29 cellular contexts compared by ENCODE assay signal in the genomic region with DNA sequence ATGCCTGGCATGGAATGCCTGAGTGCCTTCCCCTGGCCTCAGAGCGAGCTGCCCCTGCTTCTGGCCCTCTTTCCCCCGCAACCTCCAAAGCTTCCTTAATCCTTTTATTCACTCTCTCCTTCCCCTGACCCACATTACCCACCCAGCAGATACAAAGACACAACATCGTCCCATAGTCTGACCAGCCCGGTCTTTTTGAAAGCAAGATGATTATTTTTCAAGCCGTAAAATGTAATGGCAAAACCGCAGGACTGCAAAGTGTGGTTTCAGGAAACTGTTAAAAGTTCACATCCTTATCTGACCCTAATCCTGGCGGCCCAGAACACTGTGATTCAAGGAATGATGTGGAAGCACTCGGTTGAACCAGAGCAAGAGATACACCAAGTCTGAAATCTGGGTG.
DNase-seq lines count a peak whose midpoint lies in the region; ATAC-seq and TF ChIP-seq lines count a peak whose summit lies in the region.
"Had no signal": no experiment of that assay in that cellular context is flagged by ENCODE, and none has a peak within 500 bp of the region (broad histone marks: within the 10 kb centered on the region; RNA-seq: fewer than 3 reads in every experiment).

No MANE protein-coding gene starts in this region.

- H3K9me1 ChIP-seq in IMR-90 (ENCODE audit: insufficient read depth, low read length), result no peaks in the 10 kb centered on the region

- no peak for TF ChIP-seq RAD21 in IMR-90 (IDR thresholded peaks at IDR 0.05; ENCODE audit: low read length)

- H3K4me3 ChIP-seq in IMR-90 (ENCODE audit: insufficient read depth, low read depth, low read length) (no peak overlapping the region), mesenchymal stem cell (ENCODE audit: insufficient read depth in 1 of 2, low read depth in 1 of 2, low read length in 2 of 2) (no peak overlapping the region)
- H3K4me3 ChIP-seq: K562, thyroid gland had no signal

- H2BK20ac ChIP-seq in IMR-90 (ENCODE audit: low read depth, low read length), result no peak overlapping the region

- no peak overlapping the region for H3K23ac ChIP-seq in IMR-90 (ENCODE audit: low read depth, low read length)
- no peak overlapping the region for H3K23ac ChIP-seq in mesenchymal stem cell (ENCODE audit: low read length in 2 of 2)

- H2BK15ac ChIP-seq in IMR-90 (ENCODE audit: low read depth, low read length) (no peak overlapping the region), mesenchymal stem cell (ENCODE audit: low read depth, poor library complexity, severe bottlenecking) (no peak overlapping the region)

- no peak for TF ChIP-seq CTCF in IMR-90 (conservative IDR thresholded peaks at IDR 0.05; ENCODE audit: low read depth, low read length)

- H3K56ac ChIP-seq in IMR-90 (ENCODE audit: extremely low read depth, insufficient read depth, low read length), result no peak overlapping the region

- no peak overlapping the region for H4K8ac ChIP-seq in IMR-90 (ENCODE audit: low read depth in 2 of 2, low read length in 2 of 2)
- H4K8ac ChIP-seq in mesenchymal stem cell (ENCODE audit: low read length), result no peak overlapping the region

- H3K79me1 ChIP-seq in IMR-90 (ENCODE audit: low read depth in 1 of 2, low read length in 2 of 2), result no peaks in the 10 kb centered on the region
- H3K79me1 ChIP-seq in mesenchymal stem cell (replicated peaks; ENCODE audit: low read length, poor library complexity, severe bottlenecking), result no peaks in the 10 kb centered on the region

- H2BK5ac ChIP-seq in IMR-90 (ENCODE audit: low read depth, low read length, poor library complexity, severe bottlenecking) (no peak overlapping the region), mesenchymal stem cell (ENCODE audit: low read depth, low read length, poor library complexity, severe bottlenecking) (no peak overlapping the region)

- no peaks in the 10 kb centered on the region for H3K36me3 ChIP-seq in IMR-90 (ENCODE audit: control insufficient read depth, insufficient read depth, low read length)
- no peaks in the 10 kb centered on the region for H3K36me3 ChIP-seq in mesenchymal stem cell (ENCODE audit: control insufficient read depth in 1 of 2, insufficient read depth in 2 of 2, low read depth in 1 of 2, low read length in 2 of 2)
- H3K36me3 ChIP-seq: thyroid gland had no signal

- H4K20me1 ChIP-seq in IMR-90 (ENCODE audit: insufficient read depth, low read length), result no peaks in the 10 kb centered on the region

- H3K4me3 Mint-ChIP-seq in activated CD4-positive, alpha-beta T cell treated with anti-CD3 and anti-CD28 coated beads for 36 hours, result no peak overlapping the region
- H3K4me3 Mint-ChIP-seq: activated CD4-positive, alpha-beta memory T cell treated with anti-CD3 and anti-CD28 coated beads for 36 hours; activated naive CD8-positive, alpha-beta T cell treated with anti-CD3 and anti-CD28 coated beads, Interleukin-2, amount 50 U/mL, for 24 hours; B cell; immature natural killer cell; stimulated activated naive CD8-positive, alpha-beta T cell treated with anti-CD3 and anti-CD28 coated beads, Interleukin-15, Interleukin-2, amounts not matched to agents 100 ng/mL and 50 ng/mL, for 24 hours had no signal

- DNase-seq in A172 (ENCODE audit: low spot score) (peak; percentile 41), IMR-90 (peak; percentile 23), astrocyte of the hippocampus (ENCODE audit: low read depth, low spot score) (peak; percentile 50), mesenchymal stem cell (peak; percentile 58), COLO829 (ENCODE audit: low spot score) (no peak), posterior cingulate gyrus (no peak)
- no peak for DNase-seq in activated CD4-positive, alpha-beta T cell treated with anti-CD3 and anti-CD28 coated beads for 36 hours
- DNase-seq: activated CD4-positive, alpha-beta memory T cell treated with anti-CD3 and anti-CD28 coated beads for 36 hours; activated CD4-positive, CD25-positive, alpha-beta regulatory T cell; activated gamma-delta T cell; activated naive CD8-positive, alpha-beta T cell treated with anti-CD3 and anti-CD28 coated beads, Interleukin-2, amount 50 U/mL, for 24 hours; activated T-cell treated with anti-CD3 and anti-CD28 coated beads for 4 hours; cortex of kidney; glutamatergic neuron; immature natural killer cell; left ventricle myocardium superior; MM.1S; NCI-H1436; NCI-H2171; NCI-H524 treated with DMSO at 0.1 percent for 48 hours; stimulated activated CD4-positive, alpha-beta T cell treated with anti-CD3 and anti-CD28 coated beads, Interleukin-12 subunit alpha, Interleukin-12 subunit beta, amount 100 ng/mL, for 4 hours; stimulated activated CD4-positive, alpha-beta T cell treated with anti-CD3 and anti-CD28 coated beads, Interleukin-4, amount 100 ng/mL, for 4 hours; thyroid gland had no signal

- H3K14ac ChIP-seq in IMR-90 (replicated peaks; ENCODE audit: low read depth, low read length) (0 out of 2 replicates have a peak overlapping the region, but pooled peaks have one; percentile 3), mesenchymal stem cell (ENCODE audit: low read length in 2 of 2) (no peak overlapping the region)

- peaks cover 4% of the 10 kb centered on the region for H3K9me3 Mint-ChIP-seq in activated CD4-positive, alpha-beta T cell treated with anti-CD3 and anti-CD28 coated beads for 36 hours (ENCODE audit: low read depth)
- H3K9me3 Mint-ChIP-seq: activated CD4-positive, alpha-beta memory T cell treated with anti-CD3 and anti-CD28 coated beads for 36 hours had no signal

- no peak overlapping the region for H3K18ac ChIP-seq in IMR-90 (ENCODE audit: low read depth, low read length)
- H3K18ac ChIP-seq in mesenchymal stem cell (ENCODE audit: low read depth in 1 of 2, low read length in 2 of 2), result no peak overlapping the region

- H3K27ac ChIP-seq in IMR-90 (ENCODE audit: insufficient read depth, low read length) (no peak overlapping the region), mesenchymal stem cell (ENCODE audit: low read length, poor library complexity, severe bottlenecking) (no peak overlapping the region)
- H3K27ac ChIP-seq: 22Rv1, RWPE1, thyroid gland had no signal

- no peak overlapping the region for H2AK9ac ChIP-seq in IMR-90 (replicated peaks; ENCODE audit: low read depth, low read length, poor library complexity)

- CTCF ChIA-PET in IMR-90 (lab: Yijun Ruan, JAX), result interaction anchor here (0.6 kb wide), 1 partner anchor 296 kb away, joined by 4 read pairs; no protein-coding TSS in a partner anchor
- CTCF ChIA-PET in activated CD4-positive, alpha-beta T cell treated with anti-CD3 and anti-CD28 coated beads for 36 hours (lab: Charles Lee), result interaction anchor here (0.7 kb wide), 1 partner anchor 8 kb away, joined by 3 read pairs; no protein-coding TSS in a partner anchor

- ATAC-seq in IMR-90 (ENCODE audit: low read depth) (peak; percentile 44), HG02973 (IDR thresholded peaks at IDR 0.05; ENCODE audit: unreplicated experiment) (no peak)
- ATAC-seq in activated CD4-positive, alpha-beta T cell treated with anti-CD3 and anti-CD28 coated beads for 36 hours, result no peak
- ATAC-seq: activated naive CD8-positive, alpha-beta T cell treated with anti-CD3 and anti-CD28 coated beads, Interleukin-2, amount 50 U/mL, for 24 hours; K562; left ventricle myocardium superior had no signal

- no peak overlapping the region for H3K27ac Mint-ChIP-seq in activated CD4-positive, alpha-beta T cell treated with anti-CD3 and anti-CD28 coated beads for 36 hours
- H3K27ac Mint-ChIP-seq: activated CD4-positive, alpha-beta memory T cell treated with anti-CD3 and anti-CD28 coated beads for 36 hours; activated naive CD8-positive, alpha-beta T cell treated with anti-CD3 and anti-CD28 coated beads, Interleukin-2, amount 50 U/mL, for 24 hours; B cell; immature natural killer cell; stimulated activated naive CD8-positive, alpha-beta T cell treated with anti-CD3 and anti-CD28 coated beads, Interleukin-15, Interleukin-2, amounts not matched to agents 100 ng/mL and 50 ng/mL, for 24 hours had no signal

- POLR2A ChIA-PET in IMR-90 (lab: Charles Lee; ENCODE audit: unreplicated experiment), result no interaction called here
- POLR2A ChIA-PET in activated CD4-positive, alpha-beta T cell treated with anti-CD3 and anti-CD28 coated beads for 36 hours (lab: Charles Lee), result no interaction called here

- H2AFZ ChIP-seq in IMR-90 (replicated peaks; ENCODE audit: low read length, poor library complexity), result peak overlapping the region; percentile 35
- H2AFZ ChIP-seq in mesenchymal stem cell (ENCODE audit: low read depth, low read length), result no peak overlapping the region

- H3K36me3 Mint-ChIP-seq in activated CD4-positive, alpha-beta T cell treated with anti-CD3 and anti-CD28 coated beads for 36 hours (ENCODE audit: low read depth), result no peaks in the 10 kb centered on the region
- H3K36me3 Mint-ChIP-seq: activated CD4-positive, alpha-beta memory T cell treated with anti-CD3 and anti-CD28 coated beads for 36 hours; immature natural killer cell had no signal

- no peaks in the 10 kb centered on the region for H3K4me1 Mint-ChIP-seq in activated CD4-positive, alpha-beta T cell treated with anti-CD3 and anti-CD28 coated beads for 36 hours
- H3K4me1 Mint-ChIP-seq: activated naive CD8-positive, alpha-beta T cell treated with anti-CD3 and anti-CD28 coated beads, Interleukin-2, amount 50 U/mL, for 24 hours; B cell; immature natural killer cell had no signal

- WGBS in IMR-90 (ENCODE audit: extremely low coverage in 2 of 2, insufficient read length in 1 of 2), 2 experiments, result no CpG with 5 or more reads among the region's 8 CpGs
- 25% methylated on average over 8 of the region's 8 CpGs for WGBS in mesenchymal stem cell

- H2AK5ac ChIP-seq in IMR-90 (ENCODE audit: low read depth, low read length) (no peak overlapping the region), mesenchymal stem cell (ENCODE audit: low read length, severe bottlenecking) (no peak overlapping the region)

- H2BK120ac ChIP-seq in IMR-90 (ENCODE audit: low read depth, low read length) (no peak overlapping the region), mesenchymal stem cell (ENCODE audit: low read depth, low read length) (no peak overlapping the region)

- no TSS peak for BruUV-seq in IMR-90 (replicated peaks; lab: Mats Ljungman, UMichigan)

- H3K27me3 ChIP-seq in IMR-90 (ENCODE audit: control insufficient read depth, insufficient read depth, low read length), result 0 out of 2 replicates have a peak, but pooled peaks cover 2% of the 10 kb centered on the region
- no peaks in the 10 kb centered on the region for H3K27me3 ChIP-seq in mesenchymal stem cell (ENCODE audit: control insufficient read depth in 1 of 2, insufficient read depth in 1 of 2, low read length in 2 of 2)
- H3K27me3 ChIP-seq: thyroid gland had no signal

- no peaks in the 10 kb centered on the region for H3K9me3 ChIP-seq in IMR-90 (ENCODE audit: control insufficient read depth, insufficient read depth, low read length)
- H3K9me3 ChIP-seq in mesenchymal stem cell (ENCODE audit: control insufficient read depth, low read length), result no peaks in the 10 kb centered on the region
- H3K9me3 ChIP-seq: thyroid gland had no signal

- H4K91ac ChIP-seq in IMR-90 (ENCODE audit: insufficient read depth, low read depth, low read length) (no peak overlapping the region), mesenchymal stem cell (ENCODE audit: low read length) (no peak overlapping the region)

- dilution Hi-C loops in IMR-90 (cut with HindIII; ENCODE audit: low sequenced_read_pairs, unreplicated experiment), result no loop called here

- in situ Hi-C loops in IMR-90 (cut with MboI; ENCODE audit: low sequenced_read_pairs), result no loop called here

- H3K27me3 Mint-ChIP-seq in activated CD4-positive, alpha-beta T cell treated with anti-CD3 and anti-CD28 coated beads for 36 hours, result peaks cover 6% of the 10 kb centered on the region
- H3K27me3 Mint-ChIP-seq: activated CD4-positive, alpha-beta memory T cell treated with anti-CD3 and anti-CD28 coated beads for 36 hours; activated naive CD8-positive, alpha-beta T cell treated with anti-CD3 and anti-CD28 coated beads, Interleukin-2, amount 50 U/mL, for 24 hours had no signal

- H3K4me1 ChIP-seq in IMR-90 (ENCODE audit: control insufficient read depth, insufficient read depth, low read length) (no peaks in the 10 kb centered on the region), mesenchymal stem cell (ENCODE audit: control insufficient read depth, insufficient read depth, low read depth, low read length) (peaks cover 4% of the 10 kb centered on the region)
- H3K4me1 ChIP-seq: thyroid gland had no signal

- H3K4ac ChIP-seq in IMR-90 (ENCODE audit: low read depth, low read length) (no peak overlapping the region), mesenchymal stem cell (ENCODE audit: low read depth in 1 of 2, low read length in 2 of 2) (no peak overlapping the region)

- intact Hi-C loops in IMR-90 (cut with micrococcal nuclease), result no loop called here
- intact Hi-C loops in activated CD4-positive, alpha-beta T cell treated with anti-CD3 and anti-CD28 coated beads for 36 hours (cut with DNase I, micrococcal nuclease), result no loop called here
- intact Hi-C loops in posterior cingulate gyrus (cut with DNase I), result loop anchor here (10.0 kb wide), 1 partner anchor 131 kb away; no protein-coding TSS in a partner anchor

- H3K9ac ChIP-seq in IMR-90 (ENCODE audit: low read depth, low read length) (no peak overlapping the region), mesenchymal stem cell (ENCODE audit: low read length) (no peak overlapping the region)

- no peak overlapping the region for H2BK12ac ChIP-seq in mesenchymal stem cell (ENCODE audit: low read length in 2 of 2)

- TF ChIP-seq POLR2A in IMR-90 (IDR thresholded peaks at IDR 0.05; ENCODE audit: low read depth, low read length), result no peak

- H3K4me2 ChIP-seq in IMR-90 (ENCODE audit: low read depth, low read length) (no peak overlapping the region), mesenchymal stem cell (ENCODE audit: low read length, poor library complexity, severe bottlenecking) (no peak overlapping the region)

- H4K5ac ChIP-seq in IMR-90 (ENCODE audit: low read depth, low read length), result no peak overlapping the region

Comparison
In these comparisons a context has a peak if more than half of its experiments do, and no peak if none do; other contexts are left out.
1. DNase-seq: peak in A172 (single experiment), IMR-90 (single experiment), astrocyte of the hippocampus (single experiment) and mesenchymal stem cell (single experiment); none in COLO829 (single experiment), activated CD4-positive, alpha-beta T cell treated with anti-CD3 and anti-CD28 coated beads for 36 hours (single experiment) and posterior cingulate gyrus (0 of 10).